In the genomic region with DNA sequence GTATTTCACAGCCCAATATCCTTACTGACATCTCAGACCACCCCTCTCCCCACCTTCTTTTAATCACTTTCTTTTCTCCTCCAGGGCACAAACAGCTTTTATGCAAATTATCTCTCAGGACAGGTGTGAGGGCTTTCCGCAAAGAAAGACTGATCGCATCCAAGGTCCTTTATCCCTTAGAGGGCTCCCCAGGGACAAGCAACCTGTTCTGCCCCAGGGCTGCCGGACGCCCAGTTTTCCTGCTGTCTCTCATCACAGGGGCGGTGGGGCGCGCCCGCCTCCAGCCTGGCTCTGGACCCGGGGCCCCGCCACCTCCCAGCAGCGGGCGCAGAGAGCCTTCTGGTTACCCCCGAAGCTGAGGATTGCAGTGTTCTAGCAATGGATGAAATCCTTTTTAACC, we compare ENCODE assay signal across 8 cellular contexts.
A peak's percentile ranks its signal among the peaks of the same experiment; 100 is the strongest.
DNase-seq lines count a peak whose midpoint lies in the region; ATAC-seq, FAIRE-seq and TF ChIP-seq lines count a peak whose summit lies in the region.

No MANE protein-coding gene starts in this region.

- no peak for TF ChIP-seq EP300 in GM12878 (IDR thresholded peaks at IDR 0.05; ENCODE audit: borderline replicate concordance in 1 of 2, control insufficient read depth in 1 of 2, low read depth in 2 of 2, low read length in 2 of 2)

- 94% methylated on average over 13 of the region's 13 CpGs for WGBS in GM12878 (ENCODE audit: insufficient coverage, insufficient replicate concordance, low lambda C conversion rate, missing lambda C conversion rate)
- 87 to 96% methylated on average over 13 of the region's 13 CpGs for WGBS in lung, 2 donors

- no peak for TF ChIP-seq RAD21 in GM12878 (IDR thresholded peaks at IDR 0.05; ENCODE audit: insufficient read depth, low read depth, low read length)

- no TSS peak for BruUV-seq in GM12878 (replicated peaks; lab: Mats Ljungman, UMichigan)

- H4K20me1 ChIP-seq in GM12878 (ENCODE audit: control insufficient read depth, insufficient read depth) = no peaks in the 10 kb centered on the region

- ATAC-seq in GM12878 (peak; percentile 19), lung (ENCODE audit: insufficient read depth, low FRiP score) (no peak), left lobe of liver (no peak), GM18861 (IDR thresholded peaks at IDR 0.05; ENCODE audit: unreplicated experiment) (no peak)

- SMC1A ChIA-PET in GM12878 (lab: Charles Lee; ENCODE audit: uncharacterized antibody, unreplicated experiment) = interaction anchor here (0.7 to 20.8 kb wide), 13 partner anchors 12 to 448 kb away, joined by 3 to 614 read pairs (median 4); a partner anchor contains a TSS

- no peak for TF ChIP-seq CTCF in AG10803 (conservative IDR thresholded peaks at IDR 0.05; ENCODE audit: low read length)
- TF ChIP-seq CTCF in GM12878 (IDR thresholded peaks at IDR 0.05 in 2 of 3, conservative IDR thresholded peaks at IDR 0.05 in 1 of 3; ENCODE audit: control insufficient read depth in 2 of 3, extremely low read depth in 1 of 3, insufficient read depth in 1 of 3, low read depth in 3 of 3, low read length in 3 of 3) = no peak
- no peak for TF ChIP-seq CTCF in lung (IDR thresholded peaks at IDR 0.05; ENCODE audit: control extremely low read depth, extremely low read depth)
- no peak for TF ChIP-seq CTCF in uterus (IDR thresholded peaks at IDR 0.05)

- no peaks in the 10 kb centered on the region for H3K36me3 ChIP-seq in HUES6 (ENCODE audit: control insufficient read depth, insufficient read depth, low read length)
- no peaks in the 10 kb centered on the region for H3K36me3 ChIP-seq in GM12878 (ENCODE audit: control insufficient read depth in 2 of 2, insufficient read depth in 2 of 2, low read length in 1 of 2)
- H3K36me3 ChIP-seq in lung (ENCODE audit: control insufficient read depth in 2 of 2, insufficient read depth in 2 of 2, low read length in 2 of 2) = no peaks in the 10 kb centered on the region
- no peaks in the 10 kb centered on the region for H3K36me3 ChIP-seq in uterus

- H2AFZ ChIP-seq in GM12878 (ENCODE audit: control insufficient read depth, low read depth, low read length) = peak overlapping the region; percentile 97

- TF ChIP-seq POLR2A in GM12878 (IDR thresholded peaks at IDR 0.05; ENCODE audit: low read depth, low read length) = no peak
- no peak for TF ChIP-seq POLR2A in uterus (IDR thresholded peaks at IDR 0.05)

- DNase-seq in AG10803 (ENCODE audit: low read depth) = no peak
- DNase-seq in GM12878 (ENCODE audit: low read depth, low spot score) = no peak
- DNase-seq in lung (ENCODE audit: low spot score) = no peak
- DNase-seq in uterus = peak in 1 of 2 donors; percentile 20
- no peak for DNase-seq in stimulated activated CD4-positive, alpha-beta T cell treated with anti-CD3 and anti-CD28 coated beads, Interleukin-2, amount 100 ng/mL, for 48 hours
- DNase-seq in left lobe of liver (ENCODE audit: low spot score) = no peak

- intact Hi-C loops in GM12878 (cut with micrococcal nuclease; ENCODE audit: unreplicated experiment) = loop anchor here (5.0 kb wide), 1 partner anchor 68 kb away; no protein-coding TSS in a partner anchor
- intact Hi-C loops in uterus (cut with DNase I; ENCODE audit: low total_unique reads) = no loop called here

- RAD21 ChIA-PET in GM12878 (lab: Charles Lee; ENCODE audit: unreplicated experiment) = interaction anchor here (0.9 to 5.3 kb wide), 14 partner anchors 12 to 449 kb away, joined by 3 to 33 read pairs (median 6); a partner anchor contains a TSS

- H3K9ac ChIP-seq in HUES6 (ENCODE audit: low read length) = peak overlapping the region; percentile 90
- peak overlapping the region; percentile 86 for H3K9ac ChIP-seq in GM12878 (ENCODE audit: control insufficient read depth, insufficient read depth, low read length)

- FAIRE-seq in GM12878 (lab: Jason Lieb, UNC) = no peak

- POLR2A ChIA-PET in GM12878 (lab: Charles Lee) = interaction anchor here (0.9 to 7.6 kb wide), 5 partner anchors 14 to 448 kb away, joined by 3 to 52 read pairs (median 5); no protein-coding TSS in a partner anchor

- peak overlapping the region; percentile 93; the same call in 1 of the 2 replicates for H3K27ac ChIP-seq in HUES6 (ENCODE audit: low read depth, low read length)
- peak overlapping the region; percentile 90 for H3K27ac ChIP-seq in GM12878 (ENCODE audit: control insufficient read depth, insufficient read depth)
- peak overlapping the region; percentile 91 to 96 for H3K27ac ChIP-seq in lung (ENCODE audit: low read depth in 1 of 2, low read length in 1 of 2)
- H3K27ac ChIP-seq in uterus = peak overlapping the region; percentile 94 to 97

- H3K4me2 ChIP-seq in GM12878 (ENCODE audit: control insufficient read depth, insufficient read depth) = peak overlapping the region; percentile 88

- no peaks in the 10 kb centered on the region for H3K79me2 ChIP-seq in GM12878 (ENCODE audit: control insufficient read depth, insufficient read depth, low read length)

- H3K4me1 ChIP-seq in HUES6 (ENCODE audit: control insufficient read depth, insufficient read depth, low read length) = peaks cover 29% of the 10 kb centered on the region
- peaks cover 15% of the 10 kb centered on the region for H3K4me1 ChIP-seq in GM12878 (ENCODE audit: control insufficient read depth, insufficient read depth, low read length)
- peaks cover 7 to 9% of the 10 kb centered on the region in 2 donors for H3K4me1 ChIP-seq in lung (ENCODE audit: control insufficient read depth in 2 of 2, insufficient read depth in 2 of 2, low read length in 2 of 2)
- no peaks in the 10 kb centered on the region for H3K4me1 ChIP-seq in uterus

- H3K9me3 ChIP-seq in HUES6 (ENCODE audit: control insufficient read depth, insufficient read depth, low read depth, low read length) (no peaks in the 10 kb centered on the region), GM12878 (replicated peaks; ENCODE audit: control insufficient read depth, insufficient read depth, low read length) (no peaks in the 10 kb centered on the region), lung (ENCODE audit: control insufficient read depth in 2 of 2, insufficient read depth in 1 of 2, low read length in 1 of 2) (no peaks in the 10 kb centered on the region), uterus (no peaks in the 10 kb centered on the region)

- H3K4me3 ChIP-seq in AG10803 (ENCODE audit: low read length) = peak overlapping the region; percentile 72
- peak overlapping the region; percentile 76 for H3K4me3 ChIP-seq in HUES6 (ENCODE audit: low read depth, low read length)
- H3K4me3 ChIP-seq in GM12878 = peak overlapping the region; percentile 70
- H3K4me3 ChIP-seq in lung = no peak overlapping the region
- peak overlapping the region in 1 of 2 donors; percentile 70 for H3K4me3 ChIP-seq in uterus

- H3K27me3 ChIP-seq in HUES6 (ENCODE audit: control insufficient read depth, insufficient read depth, low read length) (no peaks in the 10 kb centered on the region), GM12878 (replicated peaks in 1 of 2; ENCODE audit: control insufficient read depth in 2 of 2, insufficient read depth in 2 of 2, low read length in 1 of 2) (no peaks in the 10 kb centered on the region), lung (ENCODE audit: control insufficient read depth, insufficient read depth) (no peaks in the 10 kb centered on the region), uterus (no peaks in the 10 kb centered on the region)

- CTCF ChIA-PET in GM12878 (lab: Yijun Ruan, JAX) = interaction anchor here (0.8 to 7.8 kb wide), 10 partner anchors 13 to 449 kb away, joined by 3 to 67 read pairs (median 4); no protein-coding TSS in a partner anchor

- in situ Hi-C loops in GM12878 (cut with MboI) = no loop called here

TF ChIP-seq in GM12878, 131 proteins besides CTCF, POLR2A, EP300 and RAD21:
- peak; percentile 67; the same call in 1 of the 3 replicates for TF ChIP-seq POU2F2 (IDR thresholded peaks at IDR 0.05; ENCODE audit: borderline replicate concordance, low read depth, low read length)
- no peak for TF ChIP-seq ZZZ3 (IDR thresholded peaks at IDR 0.05; ENCODE audit: control insufficient read depth, insufficient read length, low read depth)
- TF ChIP-seq MEF2B (IDR thresholded peaks at IDR 0.05; ENCODE audit: partially characterized antibody, poor library complexity, severe bottlenecking) = peak; percentile 33
